Comparison of ENCODE assay signal across 26 cellular contexts in genomic region chr3:161148832-161149475, GRCh38. TPM values are rescaled to one million over a fixed set of nuclear protein-coding genes. Genes with fewer than 3 reads are reported as not detected.
A peak's percentile ranks its signal among the peaks of the same experiment; 100 is the strongest.
DNase-seq lines count a peak whose midpoint lies in the region; ATAC-seq and TF ChIP-seq lines count a peak whose summit lies in the region.
"Had no signal": no experiment of that assay in that cellular context is flagged by ENCODE, and none has a peak within 500 bp of the region (broad histone marks: within the 10 kb centered on the region; RNA-seq: fewer than 3 reads in every experiment).

No MANE protein-coding gene starts in this region.

- DNase-seq in HT-29 (ENCODE audit: low spot score) (peak; percentile 56), RWPE2 (ENCODE audit: low spot score) (no peak), choroid plexus epithelial cell (ENCODE audit: low read depth) (peak; percentile 57), non-pigmented ciliary epithelial cell (ENCODE audit: low read depth) (peak; percentile 30), left cardiac atrium (no peak), activated gamma-delta T cell (lab: John Stamatoyannopoulos, UW) (no peak)
- no peak for DNase-seq in activated naive CD4-positive, alpha-beta T cell (lab: John Stamatoyannopoulos, UW)
- DNase-seq: activated CD4-positive, alpha-beta T cell treated with anti-CD3 and anti-CD28 coated beads, Interleukin-2, amount 50 U/mL, for 4 hours; activated naive CD4-positive, alpha-beta T cell treated with anti-CD3 and anti-CD28 coated beads for 36 hours; activated T-cell treated with anti-CD3 and anti-CD28 coated beads, Interleukin-2, amount 50 U/mL, for 48 hours; CD8-positive, alpha-beta memory T cell; cortex of kidney; DMS 273 treated with DMSO at 0.1 percent for 48 hours; effector memory CD4-positive, alpha-beta T cell; mucosa of descending colon; natural killer cell; NCI-H1092; NCI-H1694; occipital lobe; stimulated activated naive B cell treated with anti-CD40 and anti-IgM and Interleukin-4, amounts not matched to agents 10 μg/mL and 1 μg/mL and 100 μg/mL, for 72 hours had no signal

- no peaks in the 10 kb centered on the region for H3K27me3 ChIP-seq in RWPE2 (ENCODE audit: insufficient read depth, poor library complexity, severe bottlenecking)

- intact Hi-C loops in left cardiac atrium (cut with DNase I) = no loop called here

- H3K4me1 ChIP-seq in RWPE2 (ENCODE audit: insufficient read depth, poor library complexity, severe bottlenecking) = peaks cover 12% of the 10 kb centered on the region

- H3K4me3 ChIP-seq in RWPE2 (ENCODE audit: severe bottlenecking) (no peak overlapping the region), choroid plexus epithelial cell (ENCODE audit: low read depth, low read length) (no peak overlapping the region)
- H3K4me3 ChIP-seq: lung, mucosa of descending colon, SK-N-MC had no signal

- TF ChIP-seq CTCF in RWPE2 (IDR thresholded peaks at IDR 0.05; ENCODE audit: poor library complexity, severe bottlenecking) = no peak
- TF ChIP-seq CTCF in choroid plexus epithelial cell (conservative IDR thresholded peaks at IDR 0.05; ENCODE audit: low read depth, low read length) = no peak

- no peaks in the 10 kb centered on the region for H3K9me3 ChIP-seq in RWPE2 (ENCODE audit: severe bottlenecking)
- H3K9me3 ChIP-seq: mucosa of descending colon had no signal

- H3K36me3 ChIP-seq in RWPE2 (ENCODE audit: low read depth) = no peaks in the 10 kb centered on the region

- H3K27ac ChIP-seq in RWPE2 (ENCODE audit: poor library complexity, severe bottlenecking) = no peak overlapping the region
- H3K27ac ChIP-seq: SK-N-MC had no signal

- peak; percentile 92 for ATAC-seq in RWPE2 (ENCODE audit: low read depth)
- no peak for ATAC-seq in left cardiac atrium
- ATAC-seq in GM21515 (IDR thresholded peaks at IDR 0.05; ENCODE audit: unreplicated experiment) = no peak
- ATAC-seq: activated CD4-positive, CD25-positive, alpha-beta regulatory T cell treated with anti-CD3 and anti-CD28 coated beads, Interleukin-2, amount 50 U/mL, for 24 hours; esophagus mucosa; HCT116; mucosa of descending colon; natural killer cell; stimulated activated naive B cell treated with anti-CD40 and anti-IgM and Interleukin-4, amounts not matched to agents 10 μg/mL and 1 μg/mL and 100 μg/mL, for 72 hours had no signal

RNA-seq across cellular contexts. Expression of gene B3GALNT1, which starts 43.8 kb away (rescaled TPM):
- not detected in 2 replicates for total RNA-seq in HT-29 (2014; rRNA removed; shearing (Covaris generic))
- 10 to 100 TPM; 47.6 to 57.9 TPM for total RNA-seq in left cardiac atrium

Comparison
In these comparisons a context has a peak if more than half of its experiments do, and no peak if none do; other contexts are left out.
1. DNase-seq: peak in HT-29 (single experiment), choroid plexus epithelial cell (single experiment) and non-pigmented ciliary epithelial cell (single experiment); none in RWPE2 (single experiment), left cardiac atrium (single experiment), activated naive CD4-positive, alpha-beta T cell (0 of 4) and activated gamma-delta T cell (single experiment).
2. RNA of gene B3GALNT1, which starts 43.8 kb away (total RNA-seq): 47.6 to 57.9 TPM in left cardiac atrium; not detected in HT-29; every median in the first group is over 10 times any median in the second.